In the genomic region with DNA sequence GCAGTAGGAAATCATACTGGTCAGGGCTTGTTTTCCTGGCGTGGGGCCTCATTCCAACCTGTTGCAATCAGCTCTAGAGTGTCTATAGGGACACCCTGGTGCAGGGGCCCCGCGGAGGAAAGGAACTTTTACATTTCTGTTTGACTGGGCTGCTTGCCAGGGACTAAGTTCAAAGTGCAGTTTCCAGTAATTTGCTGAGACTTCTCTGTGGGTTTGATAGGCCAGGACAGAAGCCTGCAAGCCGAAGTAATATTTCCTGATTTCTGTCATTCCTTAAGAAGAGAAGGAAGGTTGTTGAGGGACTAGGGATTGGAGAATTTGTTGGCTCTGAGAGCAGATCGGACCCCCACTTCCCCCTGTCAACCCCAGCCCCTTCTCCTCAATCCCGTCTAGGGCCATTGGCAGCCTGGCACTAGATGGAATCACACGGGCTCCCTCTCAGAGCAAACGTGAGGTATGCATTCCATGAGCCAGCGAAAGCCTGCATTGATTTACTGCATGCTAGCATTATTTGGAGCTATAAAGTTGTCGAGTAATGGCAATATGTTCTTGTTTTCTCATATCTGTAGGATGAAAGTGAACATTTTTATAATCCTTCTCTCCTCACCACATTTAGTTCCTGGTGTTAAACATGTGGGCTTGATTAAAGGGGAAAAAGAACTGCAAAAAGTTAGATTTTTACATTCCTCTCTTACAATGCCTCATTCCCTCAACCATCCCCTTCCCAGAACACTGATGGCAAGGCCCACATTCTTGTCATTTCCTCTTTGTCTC, we compare ENCODE assay signal across 8 cellular contexts.
DNase-seq lines count a peak whose midpoint lies in the region; ATAC-seq, FAIRE-seq and TF ChIP-seq lines count a peak whose summit lies in the region.

No MANE protein-coding gene starts in this region.

- BruUV-seq in Caco-2 (replicated peaks; lab: Mats Ljungman, UMichigan): TSS peak; percentile 69

- H3K27me3 ChIP-seq in Caco-2 (replicated peaks; ENCODE audit: control insufficient read depth, insufficient read depth, low read length) (no peaks in the 10 kb centered on the region), muscle layer of colon (ENCODE audit: control insufficient read depth in 1 of 2, insufficient read depth in 2 of 2, low read length in 2 of 2) (no peaks in the 10 kb centered on the region)

- CTCF ChIA-PET in Caco-2 (lab: Charles Lee): interaction anchor here (1.1 to 2.1 kb wide), 3 partner anchors 9 to 159 kb away, joined by 4 to 8 read pairs (median 4); a partner anchor contains a TSS

- H3K4me3 Mint-ChIP-seq in Caco-2 (ENCODE audit: unreplicated experiment): peak overlapping the region; percentile 73
- no peak overlapping the region for H3K4me3 Mint-ChIP-seq in effector memory CD8-positive, alpha-beta T cell

- H3K9me3 ChIP-seq in Caco-2: no peaks in the 10 kb centered on the region
- no peaks in the 10 kb centered on the region for H3K9me3 ChIP-seq in muscle layer of colon (ENCODE audit: low read length)

- no peak overlapping the region for H3K9ac ChIP-seq in muscle layer of colon (ENCODE audit: low read length)

- POLR2A ChIA-PET in Caco-2 (lab: Charles Lee): interaction anchor here (0.6 to 1.9 kb wide), 5 partner anchors 10 to 459 kb away, joined by 3 to 7 read pairs (median 4); no protein-coding TSS in a partner anchor

- ATAC-seq in HG03520 (IDR thresholded peaks at IDR 0.05; ENCODE audit: unreplicated experiment): no peak
- ATAC-seq in GM21526 (IDR thresholded peaks at IDR 0.05; ENCODE audit: low FRiP score, unreplicated experiment): no peak
- no peak for ATAC-seq in effector memory CD8-positive, alpha-beta T cell (replicated peaks)

- TF ChIP-seq POLR2A in erythroblast (IDR thresholded peaks at IDR 0.05; ENCODE audit: low read length): no peak

- H3K9me3 Mint-ChIP-seq in Caco-2 (ENCODE audit: unreplicated experiment): no peaks in the 10 kb centered on the region
- H3K9me3 Mint-ChIP-seq in effector memory CD8-positive, alpha-beta T cell: no peaks in the 10 kb centered on the region

- H3K27ac Mint-ChIP-seq in Caco-2 (ENCODE audit: unreplicated experiment): peak overlapping the region; percentile 95
- no peak overlapping the region for H3K27ac Mint-ChIP-seq in effector memory CD8-positive, alpha-beta T cell

- no peak for FAIRE-seq in D721Med (lab: Jason Lieb, UNC)

- intact Hi-C loops in Caco-2 (cut with micrococcal nuclease; ENCODE audit: unreplicated experiment): loop anchor here (1.0 to 2.0 kb wide), 6 partner anchors 8 to 207 kb away; no protein-coding TSS in a partner anchor

- H3K4me1 ChIP-seq in Caco-2: peaks cover 59% of the 10 kb centered on the region
- H3K4me1 ChIP-seq in muscle layer of colon (ENCODE audit: insufficient read depth, low read length): peaks cover 25% of the 10 kb centered on the region

- H3K4me3 ChIP-seq in Caco-2 (ENCODE audit: low read depth, low read length) (no peak overlapping the region), muscle layer of colon (ENCODE audit: low read depth in 1 of 2, low read length in 2 of 2) (peak overlapping the region in 1 of 2 donors; percentile 15)

- DNase-seq in Caco-2 (peak; percentile 90 to 94), NOMO-1 treated with dmso at 0.1 percent for 144 hours (lab: John Stamatoyannopoulos, UW; ENCODE audit: unreplicated experiment) (peak; percentile 77), erythroblast (lab: John Stamatoyannopoulos, UW) (peak; percentile 3 to 12), D721Med (ENCODE audit: insufficient read length, low spot score) (no peak)
- no peak for DNase-seq in effector memory CD8-positive, alpha-beta T cell

- no peaks in the 10 kb centered on the region for H3K36me3 ChIP-seq in Caco-2 (ENCODE audit: control insufficient read depth, insufficient read depth, low read length)
- no peaks in the 10 kb centered on the region for H3K36me3 ChIP-seq in muscle layer of colon (ENCODE audit: insufficient read depth, low read length)

- no peaks in the 10 kb centered on the region for H3K27me3 Mint-ChIP-seq in Caco-2 (ENCODE audit: insufficient read depth, unreplicated experiment)
- H3K27me3 Mint-ChIP-seq in effector memory CD8-positive, alpha-beta T cell: no peaks in the 10 kb centered on the region

- H3K4me1 Mint-ChIP-seq in Caco-2 (ENCODE audit: low read depth, unreplicated experiment): peaks cover 58% of the 10 kb centered on the region
- no peaks in the 10 kb centered on the region for H3K4me1 Mint-ChIP-seq in effector memory CD8-positive, alpha-beta T cell (ENCODE audit: low read depth in 2 of 2)

- H3K27ac ChIP-seq in muscle layer of colon (ENCODE audit: low read depth, low read length): peak overlapping the region; percentile 47

- no peaks in the 10 kb centered on the region for H3K36me3 Mint-ChIP-seq in Caco-2 (ENCODE audit: insufficient read depth, unreplicated experiment)
- H3K36me3 Mint-ChIP-seq in effector memory CD8-positive, alpha-beta T cell (ENCODE audit: insufficient read depth): no peaks in the 10 kb centered on the region

- TF ChIP-seq CTCF in Caco-2 (IDR thresholded peaks at IDR 0.05; ENCODE audit: insufficient read depth in 1 of 2, low read depth in 1 of 2, low read length in 1 of 2, severe bottlenecking in 1 of 2, unreplicated experiment in 1 of 2) (no peak), D721Med (IDR thresholded peaks at IDR 0.05; ENCODE audit: insufficient read depth, missing control alignments) (no peak)

Comparison
In these comparisons a context has a peak if more than half of its experiments do, and no peak if none do; other contexts are left out.
1. DNase-seq: peak in Caco-2 (2 of 2), NOMO-1 treated with dmso at 0.1 percent for 144 hours (single experiment) and erythroblast (2 of 2); none in D721Med (single experiment) and effector memory CD8-positive, alpha-beta T cell (0 of 3).